Comparison of ENCODE assay signal across 25 cellular contexts in the genomic region with DNA sequence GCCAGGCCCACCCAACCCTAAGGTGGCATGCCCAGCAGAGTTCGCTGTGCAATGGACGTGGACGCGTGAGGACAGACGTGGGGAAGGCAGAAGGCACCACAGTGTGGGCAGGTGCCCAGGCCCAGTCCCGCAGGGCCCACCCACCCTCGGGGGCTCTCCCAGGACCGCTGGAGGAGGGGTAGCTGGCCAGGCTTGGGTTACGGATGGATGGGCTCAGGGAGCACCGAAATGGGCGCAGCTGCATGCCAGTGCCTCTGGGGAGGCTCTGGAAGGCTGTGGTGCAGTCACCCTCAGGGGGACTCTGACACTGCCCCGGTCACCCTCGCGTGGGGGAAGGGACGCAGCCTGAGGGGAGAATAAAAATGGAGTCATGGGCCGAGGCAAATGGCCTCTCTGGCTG. TPM values are rescaled to one million over a fixed set of nuclear protein-coding genes. Genes with fewer than 3 reads are reported as not detected.
"Had no signal": no experiment of that assay in that cellular context is flagged by ENCODE, and none has a peak within 500 bp of the region (broad histone marks: within the 10 kb centered on the region; RNA-seq: fewer than 3 reads in every experiment).

No MANE protein-coding gene starts in this region.

- ATAC-seq: activated CD8-positive, alpha-beta T cell treated with anti-CD3 and anti-CD28 coated beads for 36 hours; left lung; naive thymus-derived CD8-positive, alpha-beta T cell; pancreas; sciatic nerve; T-cell had no signal

- DNase-seq: activated CD4-positive, alpha-beta T cell treated with anti-CD3 and anti-CD28 coated beads, Interleukin-2, amount 10 ng/mL, durations not matched to agents 7 days and 5 days; activated CD4-positive, CD25-positive, alpha-beta regulatory T cell treated with anti-CD3 and anti-CD28 coated beads, Interleukin-2, amount 50 U/mL, for 72 hours; activated CD8-positive, alpha-beta T cell treated with anti-CD3 and anti-CD28 coated beads for 36 hours; activated gamma-delta T cell treated with Interleukin-2 at 50 U/mL for 16 hours; brain microvascular endothelial cell; effector memory CD4-positive, alpha-beta T cell; foreskin melanocyte; kidney glomerular epithelial cell; naive thymus-derived CD8-positive, alpha-beta T cell; small intestine; stimulated activated CD4-positive, alpha-beta T cell treated with anti-CD3 and anti-CD28 coated beads, Interleukin-2, amount 100 ng/mL, for 24 hours; stomach; T-cell; WERI-Rb-1 had no signal

- H3K36me3 ChIP-seq: adrenal gland, ascending aorta, brain microvascular endothelial cell, left lung, pancreas, stomach, vagina, WERI-Rb-1 had no signal

- H3K27ac ChIP-seq: ascending aorta, brain microvascular endothelial cell, left lung, pancreas, stomach, vagina had no signal

- H3K4me3 ChIP-seq: adrenal gland, ascending aorta, left lung, pancreas, stomach, vagina had no signal

- H3K4me1 ChIP-seq: ascending aorta, left lung, pancreas, stomach, vagina had no signal

- H3K9me3 ChIP-seq: adrenal gland, ascending aorta, pancreas, vagina had no signal

- H3K27me3 ChIP-seq: adrenal gland, ascending aorta, brain microvascular endothelial cell, left lung, pancreas, stomach, vagina had no signal

RNA-seq across cellular contexts. Expression of gene CCDC187, which starts 13.8 kb away (rescaled TPM):
- total RNA-seq: activated CD4-positive, alpha-beta T cell treated with anti-CD3 and anti-CD28 coated beads, Interleukin-2, amount 10 ng/mL, durations not matched to agents 7 days and 5 days; activated T-helper 1 cell treated with anti-CD3 and anti-CD28 coated beads, Interleukin-12 subunit alpha, Interleukin-12 subunit beta, Interleukin-2, Interleukin-4 antibody, amounts not matched to agents 30 ng/mL and 10 ng/mL and 1 ng/mL, durations not matched to agents 14 hours and 24 hours and 36 hours; dermis microvascular lymphatic vessel endothelial cell; lung microvascular endothelial cell; naive thymus-derived CD8-positive, alpha-beta T cell; pulmonary artery endothelial cell; vagina had no signal
- polyA plus RNA-seq: esophagus; naive thymus-derived CD8-positive, alpha-beta T cell had no signal
